In the genomic region with DNA sequence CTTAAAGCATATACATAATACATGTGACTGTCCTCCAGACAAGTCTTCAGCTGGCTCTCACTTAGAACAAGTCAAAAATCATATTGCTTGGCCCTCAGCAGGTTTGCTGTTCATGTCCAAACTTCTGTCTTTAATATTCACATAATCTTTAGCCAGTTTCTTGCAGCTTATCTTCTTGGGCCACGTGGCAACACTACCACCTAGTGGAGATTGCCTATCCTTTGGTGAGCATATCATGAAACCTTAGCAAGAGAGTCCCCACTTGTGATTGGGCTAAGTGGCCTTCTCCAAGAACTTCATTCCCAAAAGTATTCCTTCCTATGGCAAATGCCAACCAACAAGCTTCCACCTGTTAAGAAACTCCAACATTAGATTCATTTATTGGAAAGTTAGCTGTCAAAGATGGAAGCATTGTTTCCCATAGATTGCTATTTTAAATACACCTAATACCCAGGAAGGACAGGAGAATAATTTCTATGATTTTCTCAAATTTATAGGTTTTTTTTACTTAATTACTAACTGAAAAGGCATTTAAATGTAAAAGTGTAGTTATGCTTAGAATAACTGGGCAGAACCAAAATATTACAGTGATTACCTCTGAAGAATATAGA, we compare ENCODE assay signal across 8 cellular contexts.
DNase-seq lines count a peak whose midpoint lies in the region; ATAC-seq lines count a peak whose summit lies in the region.

No MANE protein-coding gene starts in this region.

- ATAC-seq in GM18520 (IDR thresholded peaks at IDR 0.05; ENCODE audit: unreplicated experiment) (peak; percentile 79), HG02970 (IDR thresholded peaks at IDR 0.05; ENCODE audit: low FRiP score, unreplicated experiment) (peak; percentile 87)
- ATAC-seq in stimulated activated naive B cell treated with anti-CD40 and anti-IgM and Interleukin-4, amounts not matched to agents 10 μg/mL and 1 μg/mL and 100 μg/mL, for 72 hours (replicated peaks), result peak; percentile 45 to 60

- DNase-seq in COR-L47 (lab: John Stamatoyannopoulos, UW) (peak; percentile 55), NCI-H446 treated with DMSO at 0.1 percent for 48 hours (lab: John Stamatoyannopoulos, UW) (peak; percentile 49), amniotic stem cell (lab: John Stamatoyannopoulos, UW) (peak; percentile 42), iPS DF 4.7 (ENCODE audit: extremely low read depth, low spot score) (peak; percentile 53), NCI-H1694 treated with DMSO at 0.1 percent for 48 hours (lab: John Stamatoyannopoulos, UW) (no peak)
- peak; percentile 5 for DNase-seq in stimulated activated naive B cell treated with anti-CD40 and anti-IgM and Interleukin-4, amounts not matched to agents 10 μg/mL and 1 μg/mL and 100 μg/mL, for 72 hours

- H3K9me3 Mint-ChIP-seq in stimulated activated naive B cell treated with anti-CD40 and anti-IgM and Interleukin-4, amounts not matched to agents 10 μg/mL and 1 μg/mL and 100 μg/mL, for 72 hours, result no peaks in the 10 kb centered on the region

- no peak overlapping the region for H3K27ac Mint-ChIP-seq in stimulated activated naive B cell treated with anti-CD40 and anti-IgM and Interleukin-4, amounts not matched to agents 10 μg/mL and 1 μg/mL and 100 μg/mL, for 72 hours

- no peaks in the 10 kb centered on the region for H3K27me3 Mint-ChIP-seq in stimulated activated naive B cell treated with anti-CD40 and anti-IgM and Interleukin-4, amounts not matched to agents 10 μg/mL and 1 μg/mL and 100 μg/mL, for 72 hours

- no peaks in the 10 kb centered on the region for H3K36me3 Mint-ChIP-seq in stimulated activated naive B cell treated with anti-CD40 and anti-IgM and Interleukin-4, amounts not matched to agents 10 μg/mL and 1 μg/mL and 100 μg/mL, for 72 hours

- no peak overlapping the region for H3K4me3 Mint-ChIP-seq in stimulated activated naive B cell treated with anti-CD40 and anti-IgM and Interleukin-4, amounts not matched to agents 10 μg/mL and 1 μg/mL and 100 μg/mL, for 72 hours

- H3K4me1 Mint-ChIP-seq in stimulated activated naive B cell treated with anti-CD40 and anti-IgM and Interleukin-4, amounts not matched to agents 10 μg/mL and 1 μg/mL and 100 μg/mL, for 72 hours, result no peaks in the 10 kb centered on the region
